16 cellular contexts compared by ENCODE assay signal in the genomic region with DNA sequence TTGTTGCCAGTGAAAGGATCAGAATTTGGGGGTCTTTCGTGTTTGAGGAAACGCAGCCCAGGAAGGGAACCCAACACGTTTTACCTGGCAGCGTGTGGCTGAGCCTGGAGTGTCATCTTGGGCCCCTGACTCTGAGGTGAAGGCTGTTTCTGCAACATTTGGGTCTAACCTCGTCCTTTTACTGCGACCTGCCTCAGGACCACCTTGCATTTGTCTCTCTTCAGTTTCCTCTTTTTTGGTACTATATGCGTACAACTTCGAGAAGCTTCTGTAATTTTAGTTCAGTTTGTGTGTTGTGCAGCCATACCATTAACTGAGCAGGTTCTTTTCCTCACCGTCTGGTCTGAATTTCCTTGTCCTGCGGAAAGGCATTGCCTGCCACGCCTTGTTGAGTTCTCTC.
DNase-seq lines count a peak whose midpoint lies in the region; ATAC-seq and TF ChIP-seq lines count a peak whose summit lies in the region.
"Had no signal": no experiment of that assay in that cellular context is flagged by ENCODE, and none has a peak within 500 bp of the region (broad histone marks: within the 10 kb centered on the region; RNA-seq: fewer than 3 reads in every experiment).

No MANE protein-coding gene starts in this region.

- H4K8ac ChIP-seq in H9 (replicated peaks; ENCODE audit: insufficient read length, low read depth, low read length): no peak overlapping the region

- H2BK15ac ChIP-seq in H9 (ENCODE audit: low read depth, low read length): no peak overlapping the region

- H2BK5ac ChIP-seq in H9 (ENCODE audit: insufficient read length, low read length): no peak overlapping the region

- H3K4me3 Mint-ChIP-seq in activated T-cell treated with anti-CD3 and anti-CD28 coated beads, Interleukin-2, amount 50 U/mL, for 4 hours: peak overlapping the region; percentile 62
- no peak overlapping the region for H3K4me3 Mint-ChIP-seq in H9
- H3K4me3 Mint-ChIP-seq in activated naive CD8-positive, alpha-beta T cell treated with anti-CD3 and anti-CD28 coated beads, Interleukin-2, amount 50 U/mL, for 24 hours: peak overlapping the region; percentile 66

- no peaks in the 10 kb centered on the region for H3K9me3 ChIP-seq in H9 (ENCODE audit: control insufficient read depth, low read depth, low read length)
- H3K9me3 ChIP-seq in spleen: no peaks in the 10 kb centered on the region
- H3K9me3 ChIP-seq: right lobe of liver, suprapubic skin had no signal

- H3K23ac ChIP-seq in H9 (ENCODE audit: insufficient read length, low read depth, low read length): no peak overlapping the region

- H3T11ph ChIP-seq in H9 (ENCODE audit: low read length): no peak overlapping the region

- no peak overlapping the region for H2AK5ac ChIP-seq in H9 (ENCODE audit: insufficient read length, low read length)

- H2AFZ ChIP-seq in H9 (ENCODE audit: low read length): no peak overlapping the region

- H3K4me3 ChIP-seq in spleen: no peak overlapping the region
- H3K4me3 ChIP-seq: right lobe of liver, suprapubic skin had no signal

- no peak overlapping the region for H3K27ac ChIP-seq in H9 (ENCODE audit: insufficient read length, low read depth, low read length)
- peak overlapping the region in 7 of 8 donors; percentile 58 to 86 (median 76) for H3K27ac ChIP-seq in spleen
- H3K27ac ChIP-seq: suprapubic skin had no signal

- DNase-seq in activated T-cell treated with anti-CD3 and anti-CD28 coated beads, Interleukin-2, amount 50 U/mL, for 4 hours: no peak
- DNase-seq in activated T-cell treated with anti-CD3 and anti-CD28 coated beads for 4 hours (no peak), H9 (no peak), spleen (no peak)
- no peak for DNase-seq in activated naive CD8-positive, alpha-beta T cell treated with anti-CD3 and anti-CD28 coated beads, Interleukin-2, amount 50 U/mL, for 24 hours
- DNase-seq: central memory CD4-positive, alpha-beta T cell; effector CD8-positive, alpha-beta T cell; hippocampal formation; IMR-90; kidney glomerular epithelial cell; NCI-H510A treated with DMSO at 0.1 percent for 48 hours; right lobe of liver had no signal

- no peak for TF ChIP-seq POLR2A in spleen (IDR thresholded peaks at IDR 0.05)

- no peak overlapping the region for H2BK12ac ChIP-seq in H9 (ENCODE audit: insufficient read length, low read depth, low read length)

- no peaks in the 10 kb centered on the region for H3K27me3 ChIP-seq in H9 (ENCODE audit: insufficient read depth, low read length)
- no peaks in the 10 kb centered on the region for H3K27me3 ChIP-seq in spleen (replicated peaks in 1 of 7)
- H3K27me3 ChIP-seq: right lobe of liver, suprapubic skin had no signal

- H3K4me2 ChIP-seq in H9 (ENCODE audit: insufficient read depth, insufficient read length, low read length): no peak overlapping the region

- no peak overlapping the region for H3K14ac ChIP-seq in H9 (ENCODE audit: insufficient read depth, low read length)

- no CpG with 5 or more reads among the region's 11 CpGs for WGBS in H9 (ENCODE audit: extremely low coverage, insufficient read length, low lambda C conversion rate)
- WGBS in spleen, 5 donors: 53 to 71% (median 60%) methylated on average over 11 of the region's 11 CpGs

- H4K20me1 ChIP-seq in H9 (ENCODE audit: control insufficient read depth, insufficient read depth, insufficient read length): no peaks in the 10 kb centered on the region

- no peak overlapping the region for H3K18ac ChIP-seq in H9 (ENCODE audit: insufficient read length, low read depth, low read length)

- H3K36me3 Mint-ChIP-seq in activated T-cell treated with anti-CD3 and anti-CD28 coated beads, Interleukin-2, amount 50 U/mL, for 4 hours (ENCODE audit: insufficient read depth): peaks cover 13% of the 10 kb centered on the region
- H3K36me3 Mint-ChIP-seq in H9 (ENCODE audit: insufficient read depth in 1 of 3, low read depth in 3 of 3): peaks cover 3 to 11% (median 4%) of the 10 kb centered on the region in 3 experiments; a peak in 5 of 7 replicates
- peaks cover 23% of the 10 kb centered on the region for H3K36me3 Mint-ChIP-seq in activated naive CD8-positive, alpha-beta T cell treated with anti-CD3 and anti-CD28 coated beads, Interleukin-2, amount 50 U/mL, for 24 hours (ENCODE audit: low read depth)

- no peak for ATAC-seq in activated T-cell treated with anti-CD3 and anti-CD28 coated beads, Interleukin-2, amount 50 U/mL, for 4 hours
- ATAC-seq in activated naive CD8-positive, alpha-beta T cell treated with anti-CD3 and anti-CD28 coated beads, Interleukin-2, amount 50 U/mL, for 24 hours: no peak
- ATAC-seq in GM21423 (IDR thresholded peaks at IDR 0.05; ENCODE audit: unreplicated experiment): no peak
- ATAC-seq in HG02571 (IDR thresholded peaks at IDR 0.05; ENCODE audit: unreplicated experiment): no peak
- no peak for ATAC-seq in HG02763 (IDR thresholded peaks at IDR 0.05; ENCODE audit: unreplicated experiment)
- ATAC-seq: right lobe of liver had no signal

- H3K4me1 ChIP-seq in H9 (ENCODE audit: insufficient read depth, low read length) (no peaks in the 10 kb centered on the region; the same call in 1 of the 2 replicates), spleen (peaks cover 76 to 100% (median 100%) of the 10 kb centered on the region in 6 donors)

- no peaks in the 10 kb centered on the region for H3K36me3 ChIP-seq in spleen
- H3K36me3 ChIP-seq: right lobe of liver, suprapubic skin had no signal

- peaks cover 94% of the 10 kb centered on the region for H3K4me1 Mint-ChIP-seq in activated T-cell treated with anti-CD3 and anti-CD28 coated beads, Interleukin-2, amount 50 U/mL, for 4 hours (ENCODE audit: low read depth)
- peaks cover 35 to 47% of the 10 kb centered on the region in 2 experiments for H3K4me1 Mint-ChIP-seq in H9
- peaks cover 98% of the 10 kb centered on the region for H3K4me1 Mint-ChIP-seq in activated naive CD8-positive, alpha-beta T cell treated with anti-CD3 and anti-CD28 coated beads, Interleukin-2, amount 50 U/mL, for 24 hours

- H3K27me3 Mint-ChIP-seq in activated T-cell treated with anti-CD3 and anti-CD28 coated beads, Interleukin-2, amount 50 U/mL, for 4 hours (ENCODE audit: low read depth): no peaks in the 10 kb centered on the region
- no peaks in the 10 kb centered on the region for H3K27me3 Mint-ChIP-seq in H9 (ENCODE audit: low read depth)
- no peaks in the 10 kb centered on the region for H3K27me3 Mint-ChIP-seq in activated naive CD8-positive, alpha-beta T cell treated with anti-CD3 and anti-CD28 coated beads, Interleukin-2, amount 50 U/mL, for 24 hours

- no peak overlapping the region for H2BK120ac ChIP-seq in H9 (ENCODE audit: low read depth, low read length, poor library complexity, severe bottlenecking)

- H4K5ac ChIP-seq in H9 (ENCODE audit: insufficient read length, low read depth, low read length): no peak overlapping the region

- H3K23me2 ChIP-seq in H9 (ENCODE audit: insufficient read length, low read depth, low read length, poor library complexity, severe bottlenecking): no peaks in the 10 kb centered on the region

- H3K79me2 ChIP-seq in H9 (ENCODE audit: insufficient read depth, low read length): peaks cover 6% of the 10 kb centered on the region; the same call in 1 of the 2 replicates

- TF ChIP-seq CTCF in H9 (conservative IDR thresholded peaks at IDR 0.05) (no peak), spleen (IDR thresholded peaks at IDR 0.05 in 8 of 11, conservative IDR thresholded peaks at IDR 0.05 in 3 of 11) (no peak)

- no peak overlapping the region for H2BK20ac ChIP-seq in H9 (ENCODE audit: low read depth, low read length, poor library complexity, severe bottlenecking)

- peaks cover 2% of the 10 kb centered on the region for H3K79me1 ChIP-seq in H9 (ENCODE audit: insufficient read depth, low read depth, low read length, poor library complexity, severe bottlenecking)

- H3K56ac ChIP-seq in H9 (ENCODE audit: insufficient read length, low read depth, low read length): no peak overlapping the region

- intact Hi-C loops in spleen (cut with DNase I; ENCODE audit: low total_unique reads): no loop called here

- H4K91ac ChIP-seq in H9 (ENCODE audit: insufficient read length, low read depth, low read length): no peak overlapping the region

- no peak overlapping the region for H3K9ac ChIP-seq in H9 (ENCODE audit: extremely low read depth, insufficient read length, low read length)

- no peak overlapping the region for H3K4ac ChIP-seq in H9 (ENCODE audit: low read depth, low read length)

- H3K9me3 Mint-ChIP-seq in activated T-cell treated with anti-CD3 and anti-CD28 coated beads, Interleukin-2, amount 50 U/mL, for 4 hours: no peaks in the 10 kb centered on the region
- H3K9me3 Mint-ChIP-seq in H9: no peaks in the 10 kb centered on the region
- H3K9me3 Mint-ChIP-seq in activated naive CD8-positive, alpha-beta T cell treated with anti-CD3 and anti-CD28 coated beads, Interleukin-2, amount 50 U/mL, for 24 hours: no peaks in the 10 kb centered on the region

- peak overlapping the region in 2 of 3 experiments; percentile 68 to 80; a peak in 4 of 7 replicates for H3K27ac Mint-ChIP-seq in H9
- H3K27ac Mint-ChIP-seq in activated naive CD8-positive, alpha-beta T cell treated with anti-CD3 and anti-CD28 coated beads, Interleukin-2, amount 50 U/mL, for 24 hours: peak overlapping the region; percentile 98

Comparison
In these comparisons a context has a peak if more than half of its experiments do, and no peak if none do; other contexts are left out.
1. H3K4me3 Mint-ChIP-seq: peak in activated T-cell treated with anti-CD3 and anti-CD28 coated beads, Interleukin-2, amount 50 U/mL, for 4 hours (single experiment) and activated naive CD8-positive, alpha-beta T cell treated with anti-CD3 and anti-CD28 coated beads, Interleukin-2, amount 50 U/mL, for 24 hours (single experiment); none in H9 (0 of 2).